26 cellular contexts compared by ENCODE assay signal in the genomic region with DNA sequence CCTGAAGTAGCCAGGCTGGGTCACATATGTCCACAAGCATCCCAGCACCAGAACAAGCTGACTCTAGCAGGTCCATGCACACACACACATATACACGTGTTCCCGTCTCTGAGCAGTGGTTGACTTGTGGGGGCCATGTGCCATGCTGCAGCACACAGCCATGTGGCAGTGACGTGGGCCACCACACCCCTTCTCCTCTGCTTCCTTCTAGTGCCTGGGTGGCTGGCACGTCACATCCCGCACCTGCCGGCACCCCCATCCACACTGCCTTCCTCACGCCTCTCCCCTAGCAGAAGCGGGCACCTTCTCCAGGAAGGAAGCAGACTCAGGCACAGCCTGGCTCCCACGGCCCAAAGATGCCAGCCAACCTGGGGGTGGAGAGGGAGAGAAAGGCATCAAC.
"Had no signal": no experiment of that assay in that cellular context is flagged by ENCODE, and none has a peak within 500 bp of the region (broad histone marks: within the 10 kb centered on the region; RNA-seq: fewer than 3 reads in every experiment).

No MANE protein-coding gene starts in this region.

- H3K27me3 ChIP-seq: thyroid gland, vagina had no signal

- H3K4me1 ChIP-seq: foreskin keratinocyte, psoas muscle, vagina had no signal

- H3K27ac ChIP-seq: esophagus muscularis mucosa, foreskin keratinocyte, gastroesophageal sphincter, lower lobe of right lung, neutrophil, psoas muscle, stomach, thyroid gland, vagina had no signal

- H3K4me3 ChIP-seq: esophagus muscularis mucosa, gastroesophageal sphincter, heart right ventricle, lower lobe of right lung, psoas muscle, smooth muscle cell, stomach, thyroid gland, vagina had no signal

- DNase-seq: cerebellar nuclear complex; effector CD8-positive, alpha-beta T cell; foreskin keratinocyte; heart right ventricle; immature natural killer cell; islet precursor cell; kidney glomerular epithelial cell; left ventricle myocardium superior; lower lobe of right lung; natural killer cell; psoas muscle; retina; stimulated activated CD4-positive, alpha-beta T cell treated with anti-CD3 and anti-CD28 coated beads, Interleukin-12 subunit alpha, Interleukin-12 subunit beta, amount 100 ng/mL, for 4 hours; stimulated activated CD4-positive, alpha-beta T cell treated with anti-CD3 and anti-CD28 coated beads, Interleukin-1b, Interleukin-23, amount 100 ng/mL, for 48 hours; stimulated activated CD4-positive, alpha-beta T cell treated with anti-CD3 and anti-CD28 coated beads, Interleukin-4, amount 100 ng/mL, for 1 hour; stimulated activated CD8-positive, alpha-beta memory T cell treated with anti-CD3 and anti-CD28 coated beads, Interleukin-4, amount 100 ng/mL, for 48 hours; stimulated activated naive CD4-positive, alpha-beta T cell; stomach; thyroid gland; trophoblast cell had no signal

- H3K9me3 ChIP-seq: esophagus muscularis mucosa, gastroesophageal sphincter, heart right ventricle, lower lobe of right lung, neutrophil, psoas muscle, stomach, thyroid gland, vagina had no signal

- ATAC-seq: foreskin keratinocyte, gastroesophageal sphincter, lower lobe of right lung, natural killer cell, psoas muscle, sciatic nerve had no signal

- H3K36me3 ChIP-seq: esophagus muscularis mucosa, gastroesophageal sphincter, heart right ventricle, lower lobe of right lung, neutrophil, stomach, thyroid gland, vagina had no signal
